Comparison of ENCODE assay signal across 21 cellular contexts in genomic region chr13:24899601-24900000, GRCh38.
DNase-seq lines count a peak whose midpoint lies in the region; TF ChIP-seq lines count a peak whose summit lies in the region.
"Had no signal": no experiment of that assay in that cellular context is flagged by ENCODE, and none has a peak within 500 bp of the region (broad histone marks: within the 10 kb centered on the region; RNA-seq: fewer than 3 reads in every experiment).

No MANE protein-coding gene starts in this region.

- H3K4me1 Mint-ChIP-seq in endothelial cell (ENCODE audit: unreplicated experiment), result no peaks in the 10 kb centered on the region
- no peaks in the 10 kb centered on the region for H3K4me1 Mint-ChIP-seq in MCF 10A (ENCODE audit: insufficient read depth, unreplicated experiment)

- DNase-seq in EL (peak; percentile 16), amniotic epithelial cell (ENCODE audit: low read depth) (peak; percentile 57), endothelial cell (ENCODE audit: low spot score) (no peak), non-pigmented ciliary epithelial cell (ENCODE audit: low read depth) (peak; percentile 26), BE2C (no peak), DMS 273 treated with DMSO at 0.1 percent for 48 hours (lab: John Stamatoyannopoulos, UW) (no peak), MCF 10A (ENCODE audit: unreplicated experiment) (no peak)
- DNase-seq in activated CD4-positive, alpha-beta T cell treated with anti-CD3 and anti-CD28 coated beads for 1 hour, result no peak
- DNase-seq: C1 segment of cervical spinal cord, DMS79 treated with DMSO at 0.1 percent for 48 hours, GOT3, MV-4-11, NCI-H1417, NCI-H187, NCI-H2107, NCI-H524, NCI-H82, SHP77, SK-N-SH had no signal

- H3K27me3 ChIP-seq in BE2C, result no peaks in the 10 kb centered on the region

- peaks cover 13% of the 10 kb centered on the region for H3K36me3 ChIP-seq in BE2C

- H3K4me3 Mint-ChIP-seq in endothelial cell (ENCODE audit: unreplicated experiment) (peak overlapping the region; percentile 6), MCF 10A (ENCODE audit: unreplicated experiment) (no peak overlapping the region)

- intact Hi-C loops in MCF 10A (cut with micrococcal nuclease), result no loop called here

- H3K27me3 Mint-ChIP-seq in endothelial cell (ENCODE audit: unreplicated experiment) (no peaks in the 10 kb centered on the region), MCF 10A (ENCODE audit: insufficient read depth, unreplicated experiment) (no peaks in the 10 kb centered on the region)

- no peak overlapping the region for H3K27ac Mint-ChIP-seq in endothelial cell (ENCODE audit: unreplicated experiment)
- no peak overlapping the region for H3K27ac Mint-ChIP-seq in MCF 10A (ENCODE audit: low read depth, unreplicated experiment)

- H3K9me3 ChIP-seq in BE2C, result no peaks in the 10 kb centered on the region
- H3K9me3 ChIP-seq: A549, SK-N-SH had no signal

- POLR2A ChIA-PET in MCF 10A (lab: Yijun Ruan, JAX), result interaction anchor here (1.1 kb wide), 1 partner anchor 12 kb away, joined by 3 read pairs; no protein-coding TSS in a partner anchor

- TF ChIP-seq CTCF in endothelial cell (IDR thresholded peaks at IDR 0.05; ENCODE audit: unreplicated experiment) (no peak), BE2C (IDR thresholded peaks at IDR 0.05; ENCODE audit: low read depth, low read length) (no peak), MCF 10A (IDR thresholded peaks at IDR 0.05; ENCODE audit: unreplicated experiment) (no peak)

- H3K4me1 ChIP-seq in BE2C, result no peaks in the 10 kb centered on the region
- H3K4me1 ChIP-seq: A549 had no signal

- H3K4me3 ChIP-seq in BE2C (ENCODE audit: low read depth, low read length), result no peak overlapping the region
- H3K4me3 ChIP-seq: A549, K562 had no signal

- BruUV-seq in MCF 10A (replicated peaks; lab: Mats Ljungman, UMichigan), result no TSS peak

- CTCF ChIA-PET in MCF 10A (lab: Yijun Ruan, JAX), result no interaction called here

- H3K36me3 Mint-ChIP-seq in endothelial cell (ENCODE audit: low read depth, unreplicated experiment), result peaks cover 12% of the 10 kb centered on the region
- H3K36me3 Mint-ChIP-seq in MCF 10A (ENCODE audit: insufficient read depth, unreplicated experiment), result peaks cover 13% of the 10 kb centered on the region

- H3K9me3 Mint-ChIP-seq in endothelial cell (ENCODE audit: unreplicated experiment), result no peaks in the 10 kb centered on the region
- H3K9me3 Mint-ChIP-seq in MCF 10A (ENCODE audit: unreplicated experiment), result no peaks in the 10 kb centered on the region

Comparison
In these comparisons a context has a peak if more than half of its experiments do, and no peak if none do; other contexts are left out.
1. DNase-seq: peak in EL (single experiment), amniotic epithelial cell (single experiment) and non-pigmented ciliary epithelial cell (single experiment); none in endothelial cell (single experiment), BE2C (single experiment), activated CD4-positive, alpha-beta T cell treated with anti-CD3 and anti-CD28 coated beads for 1 hour (single experiment), DMS 273 treated with DMSO at 0.1 percent for 48 hours (single experiment) and MCF 10A (single experiment).